Comparison of ENCODE assay signal across 2 cellular contexts in the genomic region with DNA sequence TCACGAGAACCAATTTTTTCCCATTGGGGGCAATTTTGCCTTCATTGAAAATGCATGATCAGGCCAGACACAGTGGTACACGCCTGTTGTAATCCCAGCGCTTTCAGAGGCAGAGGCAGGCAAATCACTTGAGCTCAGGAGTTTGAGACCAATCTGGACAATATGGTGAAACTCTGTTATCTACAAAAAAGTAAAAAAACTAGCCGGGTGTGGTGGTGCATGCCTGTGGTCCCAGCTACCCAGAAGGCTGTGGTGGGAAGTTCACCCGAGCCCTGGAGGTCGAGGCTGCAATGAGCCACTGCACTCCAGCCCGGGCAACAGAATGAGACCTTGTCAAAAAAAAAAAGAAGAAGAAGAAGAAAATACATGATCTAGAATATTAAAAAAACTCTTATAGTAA.
TF ChIP-seq lines count a peak whose summit lies in the region.

No MANE protein-coding gene starts in this region.

TF ChIP-seq in GM12891, 5 proteins besides CTCF, POLR2A, EP300 and RAD21:
- TF ChIP-seq PAX5 (IDR thresholded peaks at IDR 0.05; ENCODE audit: insufficient read depth, low read length, severe bottlenecking), result no peak
- no peak for TF ChIP-seq POLR2AphosphoS5 (IDR thresholded peaks at IDR 0.05; ENCODE audit: low read depth, low read length)
- TF ChIP-seq POU2F2 (IDR thresholded peaks at IDR 0.05; ENCODE audit: low read depth, low read length), result no peak
- no peak for TF ChIP-seq SPI1 (IDR thresholded peaks at IDR 0.05; ENCODE audit: low read depth, low read length)
- no peak for TF ChIP-seq TAF1 (IDR thresholded peaks at IDR 0.05; ENCODE audit: low read depth, low read length)

TF ChIP-seq in H1, 55 proteins besides CTCF, POLR2A, EP300 and RAD21:
- TF ChIP-seq KDM1A (IDR thresholded peaks at IDR 0.05; ENCODE audit: borderline replicate concordance, low read length) (no peak), CEBPB (IDR thresholded peaks at IDR 0.05; ENCODE audit: low read depth, low read length) (no peak), ASH2L (IDR thresholded peaks at IDR 0.05; ENCODE audit: low read length) (no peak), RFX5 (IDR thresholded peaks at IDR 0.05; ENCODE audit: borderline replicate concordance, low read depth, low read length) (no peak), TAF7 (optimal IDR thresholded peaks at IDR 0.05; ENCODE audit: borderline replicate concordance, low read depth, low read length) (no peak), KDM4A (IDR thresholded peaks at IDR 0.05; ENCODE audit: low read depth, low read length, severe bottlenecking) (no peak), HDAC6 (IDR thresholded peaks at IDR 0.05; ENCODE audit: low read depth, low read length) (no peak), YY1 (IDR thresholded peaks at IDR 0.05; ENCODE audit: low read depth, low read length) (no peak), TAF1 (IDR thresholded peaks at IDR 0.05; ENCODE audit: low read depth, low read length) (no peak), POU5F1 (IDR thresholded peaks at IDR 0.05; ENCODE audit: low read depth, low read length) (no peak), TEAD4 (IDR thresholded peaks at IDR 0.05; ENCODE audit: low read depth, low read length) (no peak), HDAC2 (IDR thresholded peaks at IDR 0.05; ENCODE audit: borderline replicate concordance in 1 of 2, low read depth in 2 of 2, low read length in 2 of 2) (no peak), FOSL1 (IDR thresholded peaks at IDR 0.05; ENCODE audit: insufficient read depth, low read depth, low read length) (no peak), JUND (IDR thresholded peaks at IDR 0.05; ENCODE audit: low read length) (no peak), EZH2 (IDR thresholded peaks at IDR 0.05; ENCODE audit: low read depth, low read length, severe bottlenecking) (no peak), CREB1 (IDR thresholded peaks at IDR 0.05) (no peak), GTF2F1 (IDR thresholded peaks at IDR 0.05; ENCODE audit: borderline replicate concordance, low read depth, low read length) (no peak)
- TF ChIP-seq, protein P1, sequence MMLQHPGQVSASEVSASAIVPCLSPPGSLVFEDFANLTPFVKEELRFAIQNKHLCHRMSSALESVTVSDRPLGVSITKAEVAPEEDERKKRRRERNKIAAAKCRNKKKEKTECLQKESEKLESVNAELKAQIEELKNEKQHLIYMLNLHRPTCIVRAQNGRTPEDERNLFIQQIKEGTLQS (IDR thresholded peaks at IDR 0.05; ENCODE audit: insufficient read depth, low read depth, low read length), result no peak
- TF ChIP-seq, protein P2, sequence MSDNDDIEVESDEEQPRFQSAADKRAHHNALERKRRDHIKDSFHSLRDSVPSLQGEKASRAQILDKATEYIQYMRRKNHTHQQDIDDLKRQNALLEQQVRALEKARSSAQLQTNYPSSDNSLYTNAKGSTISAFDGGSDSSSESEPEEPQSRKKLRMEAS (IDR thresholded peaks at IDR 0.05), result no peak
